In genomic region chr12:113214938-113215400, GRCh38 we compare ENCODE assay signal across 8 cellular contexts. TPM values are rescaled to one million over a fixed set of nuclear protein-coding genes. Genes with fewer than 3 reads are reported as not detected.
DNase-seq lines count a peak whose midpoint lies in the region; ATAC-seq and TF ChIP-seq lines count a peak whose summit lies in the region.

No MANE protein-coding gene starts in this region.

- no peaks in the 10 kb centered on the region for H3K9me3 Mint-ChIP-seq in activated naive CD4-positive, alpha-beta T cell treated with anti-CD3 and anti-CD28 coated beads for 36 hours
- no peaks in the 10 kb centered on the region for H3K9me3 Mint-ChIP-seq in glutamatergic neuron (ENCODE audit: unreplicated experiment)

- no peak overlapping the region for H3K4me3 Mint-ChIP-seq in activated naive CD4-positive, alpha-beta T cell treated with anti-CD3 and anti-CD28 coated beads for 36 hours
- no peak overlapping the region for H3K4me3 Mint-ChIP-seq in glutamatergic neuron (ENCODE audit: unreplicated experiment)

- no peak overlapping the region for H3K4me3 ChIP-seq in astrocyte of the cerebellum (ENCODE audit: low read depth, low read length)
- no peak overlapping the region for H3K4me3 ChIP-seq in right lobe of liver

- in situ Hi-C loops in astrocyte of the cerebellum (cut with HindIII; ENCODE audit: low sequenced_read_pairs), result no loop called here

- H3K27ac Mint-ChIP-seq in activated naive CD4-positive, alpha-beta T cell treated with anti-CD3 and anti-CD28 coated beads for 36 hours, result no peak overlapping the region
- no peak overlapping the region for H3K27ac Mint-ChIP-seq in glutamatergic neuron (ENCODE audit: unreplicated experiment)

- no peaks in the 10 kb centered on the region for H3K27me3 Mint-ChIP-seq in activated naive CD4-positive, alpha-beta T cell treated with anti-CD3 and anti-CD28 coated beads for 36 hours (ENCODE audit: low read depth)
- H3K27me3 Mint-ChIP-seq in glutamatergic neuron (ENCODE audit: unreplicated experiment), result no peaks in the 10 kb centered on the region

- peak; percentile 56 to 89 (median 70) for ATAC-seq in right lobe of liver

- no peak overlapping the region for H3K27ac ChIP-seq in right lobe of liver

- DNase-seq in activated naive CD4-positive, alpha-beta T cell treated with anti-CD3 and anti-CD28 coated beads for 36 hours, result peak; percentile 40
- DNase-seq in activated naive CD4-positive, alpha-beta T cell (lab: John Stamatoyannopoulos, UW), result no peak
- DNase-seq in MV-4-11 (lab: John Stamatoyannopoulos, UW), result peak; percentile 99
- DNase-seq in astrocyte of the cerebellum (ENCODE audit: low read depth), result peak; percentile 94
- no peak for DNase-seq in right lobe of liver
- DNase-seq in glutamatergic neuron, result no peak
- no peak for DNase-seq in NCI-H524 treated with DMSO at 0.1 percent for 48 hours (lab: John Stamatoyannopoulos, UW)
- no peak for DNase-seq in activated CD4-positive, alpha-beta T cell treated with anti-CD3 and anti-CD28 coated beads for 4 hours

- TF ChIP-seq POLR2A in right lobe of liver (IDR thresholded peaks at IDR 0.05), result no peak

- peaks cover 38% of the 10 kb centered on the region for H3K4me1 Mint-ChIP-seq in activated naive CD4-positive, alpha-beta T cell treated with anti-CD3 and anti-CD28 coated beads for 36 hours (ENCODE audit: low read depth)
- peaks cover 3% of the 10 kb centered on the region for H3K4me1 Mint-ChIP-seq in glutamatergic neuron (ENCODE audit: low read depth, unreplicated experiment)

- H3K36me3 Mint-ChIP-seq in activated naive CD4-positive, alpha-beta T cell treated with anti-CD3 and anti-CD28 coated beads for 36 hours (ENCODE audit: low read depth), result no peaks in the 10 kb centered on the region
- H3K36me3 Mint-ChIP-seq in glutamatergic neuron (ENCODE audit: unreplicated experiment), result no peaks in the 10 kb centered on the region

- no peaks in the 10 kb centered on the region for H3K27me3 ChIP-seq in right lobe of liver

- H3K9me3 ChIP-seq in right lobe of liver, result no peaks in the 10 kb centered on the region

- intact Hi-C loops in activated naive CD4-positive, alpha-beta T cell treated with anti-CD3 and anti-CD28 coated beads for 36 hours (cut with micrococcal nuclease), result no loop called here
- intact Hi-C loops in right lobe of liver (cut with DNase I), result no loop called here

- 29% methylated on average over 5 of the region's 5 CpGs for WGBS in right lobe of liver (ENCODE audit: insufficient coverage, low coverage, low lambda C conversion rate, missing lambda C conversion rate)

- TF ChIP-seq CTCF in astrocyte of the cerebellum (IDR thresholded peaks at IDR 0.05; ENCODE audit: low read depth, low read length, missing control alignments), result no peak
- TF ChIP-seq CTCF in right lobe of liver (IDR thresholded peaks at IDR 0.05), result peak in 1 of 4 donors; percentile 20
- TF ChIP-seq CTCF in glutamatergic neuron (IDR thresholded peaks at IDR 0.05; ENCODE audit: partially characterized antibody, unreplicated experiment), result no peak

- H3K36me3 ChIP-seq in right lobe of liver, result no peaks in the 10 kb centered on the region

- CTCF ChIA-PET in activated naive CD4-positive, alpha-beta T cell treated with anti-CD3 and anti-CD28 coated beads for 36 hours (lab: Charles Lee), result no interaction called here

- no peaks in the 10 kb centered on the region for H3K4me1 ChIP-seq in right lobe of liver

RNA-seq across cellular contexts. Expression of gene TPCN1, which starts 6.3 kb away (rescaled TPM):
- total RNA-seq in activated naive CD4-positive, alpha-beta T cell treated with anti-CD3 and anti-CD28 coated beads for 36 hours, result 10 to 100 TPM; 47.3 to 49.2 TPM
- total RNA-seq in right lobe of liver (10 to 100 TPM; 18.0 to 34.6 (median 28.3) TPM), glutamatergic neuron (ENCODE audit: unreplicated experiment) (7.9 TPM)

RNA-seq across cellular contexts. Expression of gene RITA1, which starts 29.4 kb away (rescaled TPM):
- 10 to 100 TPM; 14.0 to 16.1 TPM for total RNA-seq in activated naive CD4-positive, alpha-beta T cell treated with anti-CD3 and anti-CD28 coated beads for 36 hours
- total RNA-seq in right lobe of liver (10 to 100 TPM; 11.1 to 33.0 (median 22.3) TPM), glutamatergic neuron (ENCODE audit: unreplicated experiment) (6.7 TPM)

RNA-seq across cellular contexts. Expression of gene DDX54, which starts 29.7 kb away (rescaled TPM):
- total RNA-seq in activated naive CD4-positive, alpha-beta T cell treated with anti-CD3 and anti-CD28 coated beads for 36 hours, result 100 to 1,000 TPM; 114 to 116 TPM
- 10 to 100 TPM; 22.8 to 43.8 (median 31.1) TPM for total RNA-seq in right lobe of liver
- 16.9 TPM for total RNA-seq in glutamatergic neuron (ENCODE audit: unreplicated experiment)

Comparison
In these comparisons a context has a peak if more than half of its experiments do, and no peak if none do; other contexts are left out.
1. DNase-seq: peak in activated naive CD4-positive, alpha-beta T cell treated with anti-CD3 and anti-CD28 coated beads for 36 hours (single experiment), MV-4-11 (single experiment) and astrocyte of the cerebellum (single experiment); none in activated naive CD4-positive, alpha-beta T cell (0 of 4), right lobe of liver (0 of 3), glutamatergic neuron (single experiment), NCI-H524 treated with DMSO at 0.1 percent for 48 hours (single experiment) and activated CD4-positive, alpha-beta T cell treated with anti-CD3 and anti-CD28 coated beads for 4 hours (0 of 2).